Comparison of ENCODE assay signal across 17 cellular contexts in genomic region chr10:114839901-114840300, GRCh38. TPM values are rescaled to one million over a fixed set of nuclear protein-coding genes. Genes with fewer than 3 reads are reported as not detected.
DNase-seq lines count a peak whose midpoint lies in the region; ATAC-seq, FAIRE-seq and TF ChIP-seq lines count a peak whose summit lies in the region.
"Had no signal": no experiment of that assay in that cellular context is flagged by ENCODE, and none has a peak within 500 bp of the region (broad histone marks: within the 10 kb centered on the region; RNA-seq: fewer than 3 reads in every experiment).

No MANE protein-coding gene starts in this region.

- no peak for FAIRE-seq in bronchial epithelial cell (lab: Jason Lieb, UNC)
- FAIRE-seq: G401.6, GM12892 had no signal

- no peaks in the 10 kb centered on the region for H3K4me1 Mint-ChIP-seq in activated T-cell treated with anti-CD3 and anti-CD28 coated beads, Interleukin-2, amount 50 U/mL, for 72 hours (ENCODE audit: low read depth)
- H3K4me1 Mint-ChIP-seq: B cell, H9 had no signal

- no peak overlapping the region for H3K27ac ChIP-seq in breast epithelium

- H3K4me3 ChIP-seq in bronchial epithelial cell (ENCODE audit: low read depth, low read length) = no peak overlapping the region
- H3K4me3 ChIP-seq in breast epithelium = no peak overlapping the region

- H3K36me3 Mint-ChIP-seq in activated T-cell treated with anti-CD3 and anti-CD28 coated beads, Interleukin-2, amount 50 U/mL, for 72 hours (ENCODE audit: insufficient read depth in 2 of 2) = peaks cover 2 to 6% of the 10 kb centered on the region in 2 donors

- no peaks in the 10 kb centered on the region for H3K27me3 Mint-ChIP-seq in activated T-cell treated with anti-CD3 and anti-CD28 coated beads, Interleukin-2, amount 50 U/mL, for 72 hours (ENCODE audit: low read depth)
- H3K27me3 Mint-ChIP-seq: B cell; CD4-positive, alpha-beta T cell had no signal

- intact Hi-C loops in breast epithelium (cut with DNase I; ENCODE audit: low total_unique reads) = no loop called here

- H3K36me3 ChIP-seq in bronchial epithelial cell (ENCODE audit: control insufficient read depth, insufficient read depth, low read length) (peaks cover 9% of the 10 kb centered on the region), breast epithelium (peaks cover 3% of the 10 kb centered on the region)

- no peak for DNase-seq in activated T-cell treated with anti-CD3 and anti-CD28 coated beads, Interleukin-2, amount 50 U/mL, for 72 hours
- DNase-seq in activated T-cell treated with anti-CD3 and anti-CD28 coated beads, Interleukin-2, amount 50 U/mL, for 1 hour = no peak
- DNase-seq in bronchial epithelial cell (ENCODE audit: low read depth) (peak; percentile 56), kidney glomerular epithelial cell (lab: John Stamatoyannopoulos, UW) (peak; percentile 26), amniotic stem cell (lab: John Stamatoyannopoulos, UW) (no peak), breast epithelium (ENCODE audit: low spot score in 2 of 2) (no peak)
- DNase-seq: ACHN; C1 segment of cervical spinal cord; CD4-positive, alpha-beta T cell; DMS79; GOT3; H9; HFFc6 had no signal

- no peaks in the 10 kb centered on the region for H3K4me1 ChIP-seq in breast epithelium

- TF ChIP-seq CTCF in bronchial epithelial cell (IDR thresholded peaks at IDR 0.05; ENCODE audit: insufficient read depth, low read length, severe bottlenecking) (no peak), breast epithelium (IDR thresholded peaks at IDR 0.05) (no peak)

- no peaks in the 10 kb centered on the region for H3K9me3 ChIP-seq in breast epithelium

- H3K4me3 Mint-ChIP-seq in activated T-cell treated with anti-CD3 and anti-CD28 coated beads, Interleukin-2, amount 50 U/mL, for 72 hours = no peak overlapping the region
- H3K4me3 Mint-ChIP-seq: B cell; CD4-positive, alpha-beta T cell; H9; HFFc6 had no signal

- H3K9me3 Mint-ChIP-seq in activated T-cell treated with anti-CD3 and anti-CD28 coated beads, Interleukin-2, amount 50 U/mL, for 72 hours = no peaks in the 10 kb centered on the region
- H3K9me3 Mint-ChIP-seq: CD4-positive, alpha-beta T cell; HFFc6 had no signal

- no peaks in the 10 kb centered on the region for H3K27me3 ChIP-seq in bronchial epithelial cell (ENCODE audit: control insufficient read depth, insufficient read depth, low read length)
- no peaks in the 10 kb centered on the region for H3K27me3 ChIP-seq in breast epithelium

- no peak for TF ChIP-seq POLR2A in breast epithelium (IDR thresholded peaks at IDR 0.05)

- H3K27ac Mint-ChIP-seq in activated T-cell treated with anti-CD3 and anti-CD28 coated beads, Interleukin-2, amount 50 U/mL, for 72 hours = peak overlapping the region; percentile 75
- H3K27ac Mint-ChIP-seq: B cell; CD4-positive, alpha-beta T cell; H9; HFFc6 had no signal

- no peak for ATAC-seq in activated T-cell treated with anti-CD3 and anti-CD28 coated beads, Interleukin-2, amount 50 U/mL, for 72 hours (replicated peaks in 1 of 2)
- ATAC-seq in GM19328 (IDR thresholded peaks at IDR 0.05; ENCODE audit: unreplicated experiment) = no peak

RNA-seq across cellular contexts. Expression of gene FHIP2A, which starts 18.3 kb away (rescaled TPM):
- total RNA-seq in activated T-cell treated with anti-CD3 and anti-CD28 coated beads, Interleukin-2, amount 50 U/mL, for 72 hours = 10 to 100 TPM; 20.4 to 25.6 TPM
- total RNA-seq in bronchial epithelial cell = 6.8 and 7.9 TPM in 2 replicates
- 10 to 100 TPM; 28.2 to 32.3 (median 31.0) TPM for total RNA-seq in breast epithelium

Comparison
In these comparisons a context has a peak if more than half of its experiments do, and no peak if none do; other contexts are left out.
1. DNase-seq: peak in bronchial epithelial cell (single experiment) and kidney glomerular epithelial cell (single experiment); none in activated T-cell treated with anti-CD3 and anti-CD28 coated beads, Interleukin-2, amount 50 U/mL, for 72 hours (0 of 2), activated T-cell treated with anti-CD3 and anti-CD28 coated beads, Interleukin-2, amount 50 U/mL, for 1 hour (single experiment), amniotic stem cell (single experiment) and breast epithelium (0 of 2).